Comparison of ENCODE assay signal across 2 cellular contexts in genomic region chr3:11844891-11845290, GRCh38.
TF ChIP-seq lines count a peak whose summit lies in the region.

No MANE protein-coding gene starts in this region.

TF ChIP-seq in HepG2, 621 proteins besides CTCF, POLR2A, EP300 and RAD21:
- no peak for TF ChIP-seq ZBTB7A (CRISPR knock-in tag; IDR thresholded peaks at IDR 0.05)
- no peak for TF ChIP-seq SMARCC2 (IDR thresholded peaks at IDR 0.05)
- TF ChIP-seq THAP11 (CRISPR knock-in tag; IDR thresholded peaks at IDR 0.05), result no peak
- no peak for TF ChIP-seq ZNF235 (CRISPR knock-in tag; IDR thresholded peaks at IDR 0.05; ENCODE audit: borderline replicate concordance)
- TF ChIP-seq ZFYVE20 (CRISPR knock-in tag; IDR thresholded peaks at IDR 0.05; ENCODE audit: borderline replicate concordance, low read depth), result no peak
- TF ChIP-seq, protein P1, sequence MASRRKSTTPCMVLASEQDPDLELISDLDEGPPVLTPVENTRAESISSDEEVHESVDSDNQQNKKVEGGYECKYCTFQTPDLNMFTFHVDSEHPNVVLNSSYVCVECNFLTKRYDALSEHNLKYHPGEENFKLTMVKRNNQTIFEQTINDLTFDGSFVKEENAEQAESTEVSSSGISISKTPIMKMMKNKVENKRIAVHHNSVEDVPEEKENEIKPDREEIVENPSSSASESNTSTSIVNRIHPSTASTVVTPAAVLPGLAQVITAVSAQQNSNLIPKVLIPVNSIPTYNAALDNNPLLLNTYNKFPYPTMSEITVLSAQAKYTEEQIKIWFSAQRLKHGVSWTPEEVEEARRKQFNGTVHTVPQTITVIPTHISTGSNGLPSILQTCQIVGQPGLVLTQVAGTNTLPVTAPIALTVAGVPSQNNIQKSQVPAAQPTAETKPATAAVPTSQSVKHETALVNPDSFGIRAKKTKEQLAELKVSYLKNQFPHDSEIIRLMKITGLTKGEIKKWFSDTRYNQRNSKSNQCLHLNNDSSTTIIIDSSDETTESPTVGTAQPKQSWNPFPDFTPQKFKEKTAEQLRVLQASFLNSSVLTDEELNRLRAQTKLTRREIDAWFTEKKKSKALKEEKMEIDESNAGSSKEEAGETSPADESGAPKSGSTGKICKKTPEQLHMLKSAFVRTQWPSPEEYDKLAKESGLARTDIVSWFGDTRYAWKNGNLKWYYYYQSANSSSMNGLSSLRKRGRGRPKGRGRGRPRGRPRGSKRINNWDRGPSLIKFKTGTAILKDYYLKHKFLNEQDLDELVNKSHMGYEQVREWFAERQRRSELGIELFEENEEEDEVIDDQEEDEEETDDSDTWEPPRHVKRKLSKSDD (CRISPR knock-in tag; IDR thresholded peaks at IDR 0.05; ENCODE audit: low read depth), result no peak
- no peak for TF ChIP-seq ZNF256 (CRISPR knock-in tag; conservative IDR thresholded peaks at IDR 0.05)
- no peak for TF ChIP-seq KLF16 (CRISPR knock-in tag; IDR thresholded peaks at IDR 0.05)
- no peak for TF ChIP-seq PRDM15 (CRISPR knock-in tag; IDR thresholded peaks at IDR 0.05)
- no peak for TF ChIP-seq ZNF839 (CRISPR knock-in tag; IDR thresholded peaks at IDR 0.05; ENCODE audit: borderline replicate concordance)
- TF ChIP-seq SMARCE1 (IDR thresholded peaks at IDR 0.05; ENCODE audit: borderline replicate concordance), result no peak
- TF ChIP-seq, protein P2, sequence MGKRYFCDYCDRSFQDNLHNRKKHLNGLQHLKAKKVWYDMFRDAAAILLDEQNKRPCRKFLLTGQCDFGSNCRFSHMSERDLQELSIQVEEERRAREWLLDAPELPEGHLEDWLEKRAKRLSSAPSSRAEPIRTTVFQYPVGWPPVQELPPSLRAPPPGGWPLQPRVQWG (CRISPR knock-in tag; IDR thresholded peaks at IDR 0.05; ENCODE audit: borderline replicate concordance, low read depth), result no peak
- TF ChIP-seq, protein P3, sequence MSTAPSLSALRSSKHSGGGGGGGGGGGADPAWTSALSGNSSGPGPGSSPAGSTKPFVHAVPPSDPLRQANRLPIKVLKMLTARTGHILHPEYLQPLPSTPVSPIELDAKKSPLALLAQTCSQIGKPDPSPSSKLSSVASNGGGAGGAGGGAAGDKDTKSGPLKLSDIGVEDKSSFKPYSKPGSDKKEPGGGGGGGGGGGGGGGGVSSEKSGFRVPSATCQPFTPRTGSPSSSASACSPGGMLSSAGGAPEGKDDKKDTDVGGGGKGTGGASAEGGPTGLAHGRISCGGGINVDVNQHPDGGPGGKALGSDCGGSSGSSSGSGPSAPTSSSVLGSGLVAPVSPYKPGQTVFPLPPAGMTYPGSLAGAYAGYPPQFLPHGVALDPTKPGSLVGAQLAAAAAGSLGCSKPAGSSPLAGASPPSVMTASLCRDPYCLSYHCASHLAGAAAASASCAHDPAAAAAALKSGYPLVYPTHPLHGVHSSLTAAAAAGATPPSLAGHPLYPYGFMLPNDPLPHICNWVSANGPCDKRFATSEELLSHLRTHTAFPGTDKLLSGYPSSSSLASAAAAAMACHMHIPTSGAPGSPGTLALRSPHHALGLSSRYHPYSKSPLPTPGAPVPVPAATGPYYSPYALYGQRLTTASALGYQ (CRISPR knock-in tag; IDR thresholded peaks at IDR 0.05), result no peak
- TF ChIP-seq WIZ (CRISPR knock-in tag; IDR thresholded peaks at IDR 0.05), result no peak
- no peak for TF ChIP-seq ZNF547 (CRISPR knock-in tag; IDR thresholded peaks at IDR 0.05)
- no peak for TF ChIP-seq GTF2F1 (IDR thresholded peaks at IDR 0.05; ENCODE audit: low read length)
- TF ChIP-seq MEIS1 (CRISPR knock-in tag; IDR thresholded peaks at IDR 0.05; ENCODE audit: borderline replicate concordance), result no peak
- no peak for TF ChIP-seq CREM (IDR thresholded peaks at IDR 0.05)
- TF ChIP-seq CREM (CRISPR knock-in tag; IDR thresholded peaks at IDR 0.05), result no peak
- no peak for TF ChIP-seq HES4 (CRISPR knock-in tag; IDR thresholded peaks at IDR 0.05; ENCODE audit: borderline replicate concordance)

TF ChIP-seq in HEK293T, 16 proteins besides CTCF, POLR2A, EP300 and RAD21:
- TF ChIP-seq BHLHE40 (IDR thresholded peaks at IDR 0.05; ENCODE audit: borderline replicate concordance) (no peak), L3MBTL2 (conservative IDR thresholded peaks at IDR 0.05) (no peak), HDGF (IDR thresholded peaks at IDR 0.05; ENCODE audit: borderline replicate concordance) (no peak), LEF1 (IDR thresholded peaks at IDR 0.05; ENCODE audit: borderline replicate concordance) (no peak), FOXA1 (IDR thresholded peaks at IDR 0.05) (no peak), CTBP1 (IDR thresholded peaks at IDR 0.05; ENCODE audit: borderline replicate concordance) (no peak), SP1 (IDR thresholded peaks at IDR 0.05) (no peak), ELF4 (IDR thresholded peaks at IDR 0.05) (no peak), SUZ12 (IDR thresholded peaks at IDR 0.05) (no peak), NFRKB (IDR thresholded peaks at IDR 0.05) (no peak), ZNF384 (IDR thresholded peaks at IDR 0.05) (no peak), FOXK2 (IDR thresholded peaks at IDR 0.05) (no peak), TARDBP (IDR thresholded peaks at IDR 0.05) (no peak), FOXM1 (IDR thresholded peaks at IDR 0.05; ENCODE audit: borderline replicate concordance) (no peak), ARNT (IDR thresholded peaks at IDR 0.05) (no peak)
- TF ChIP-seq, protein P4, sequence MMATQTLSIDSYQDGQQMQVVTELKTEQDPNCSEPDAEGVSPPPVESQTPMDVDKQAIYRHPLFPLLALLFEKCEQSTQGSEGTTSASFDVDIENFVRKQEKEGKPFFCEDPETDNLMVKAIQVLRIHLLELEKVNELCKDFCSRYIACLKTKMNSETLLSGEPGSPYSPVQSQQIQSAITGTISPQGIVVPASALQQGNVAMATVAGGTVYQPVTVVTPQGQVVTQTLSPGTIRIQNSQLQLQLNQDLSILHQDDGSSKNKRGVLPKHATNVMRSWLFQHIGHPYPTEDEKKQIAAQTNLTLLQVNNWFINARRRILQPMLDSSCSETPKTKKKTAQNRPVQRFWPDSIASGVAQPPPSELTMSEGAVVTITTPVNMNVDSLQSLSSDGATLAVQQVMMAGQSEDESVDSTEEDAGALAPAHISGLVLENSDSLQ (IDR thresholded peaks at IDR 0.05), result no peak
